Comparison of ENCODE assay signal across 9 cellular contexts in the genomic region with DNA sequence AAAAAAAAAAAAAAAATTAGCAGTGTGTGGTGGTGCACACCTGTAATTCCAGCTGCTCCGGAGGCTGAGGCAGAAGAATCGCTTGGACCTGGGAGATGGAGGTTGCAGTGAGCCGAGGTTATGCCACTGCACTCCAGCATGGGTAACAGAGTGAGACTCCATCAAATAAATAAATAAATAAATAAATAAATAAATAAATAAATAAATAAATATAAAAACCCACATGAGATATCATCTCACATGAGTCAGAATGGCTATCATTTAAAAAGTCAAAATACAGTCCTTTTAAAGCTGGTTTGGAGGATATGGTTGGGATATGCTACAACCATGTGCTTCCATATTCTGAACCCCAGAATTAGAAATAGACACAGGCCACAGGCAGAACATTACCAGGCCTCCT.
"Had no signal": no experiment of that assay in that cellular context is flagged by ENCODE, and none has a peak within 500 bp of the region (broad histone marks: within the 10 kb centered on the region; RNA-seq: fewer than 3 reads in every experiment).

No MANE protein-coding gene starts in this region.

- H3K4me3 ChIP-seq: GM23248, GM23338, HAP-1 had no signal

- H3K27ac ChIP-seq: GM23248 had no signal

- H2AFZ ChIP-seq: GM23248, GM23338 had no signal

- H3K9me3 ChIP-seq: HAP-1 had no signal

- ATAC-seq: GM23338, HCT116 had no signal

- FAIRE-seq: H54 had no signal

- DNase-seq: GM23248, GOT3, H7, HCEC 1CT, HFFc6 had no signal

- H3K9ac ChIP-seq: GM23248 had no signal

- H3K36me3 ChIP-seq: HAP-1 had no signal

- H3K4me2 ChIP-seq: GM23338 had no signal
